Comparison of ENCODE assay signal across 14 cellular contexts in genomic region chr5:181105091-181106025, GRCh38. TPM values are rescaled to one million over a fixed set of nuclear protein-coding genes. Genes with fewer than 3 reads are reported as not detected.
DNase-seq lines count a peak whose midpoint lies in the region; ATAC-seq, FAIRE-seq and TF ChIP-seq lines count a peak whose summit lies in the region.
"Not testable (repeated sequence)": the region's sequence is repeated elsewhere in the genome, so short reads cannot be mapped to it uniquely, and the experiment has no call there.
"Had no signal": no experiment of that assay in that cellular context is flagged by ENCODE, and none has a peak within 500 bp of the region (broad histone marks: within the 10 kb centered on the region; RNA-seq: fewer than 3 reads in every experiment).

No MANE protein-coding gene starts in this region.

- CTCF ChIA-PET in endothelial cell of umbilical vein (lab: Charles Lee) = not testable (repeated sequence)

- H3K36me3 Mint-ChIP-seq in natural killer cell = not testable (repeated sequence)

- H3K27me3 Mint-ChIP-seq in natural killer cell (ENCODE audit: low read depth in 2 of 2) = peaks cover 24 to 40% of the 10 kb centered on the region in 2 donors

- not testable (repeated sequence) for TF ChIP-seq POLR2A in endothelial cell of umbilical vein (IDR thresholded peaks at IDR 0.05; ENCODE audit: low read depth, low read length)

- not testable (repeated sequence) for H3K36me3 ChIP-seq in HUES64 (ENCODE audit: insufficient read depth, low read length); endothelial cell of umbilical vein (ENCODE audit: control insufficient read depth in 2 of 2, extremely low read depth in 1 of 2, insufficient read depth in 2 of 2, low read length in 2 of 2)

- WGBS in HUES64 = 58% methylated on average over 11 of the region's 16 CpGs

- not testable (repeated sequence) for H3K9me1 ChIP-seq in endothelial cell of umbilical vein (replicated peaks; ENCODE audit: control insufficient read depth, extremely low read depth, insufficient read depth, low read length)

- 0 out of 2 replicates have a peak overlapping the region, but pooled peaks have one; percentile 26 for H3K4me3 ChIP-seq in HUES64 (ENCODE audit: low read length)
- H3K4me3 ChIP-seq in endothelial cell of umbilical vein (replicated peaks in 1 of 3; ENCODE audit: insufficient read depth in 1 of 3, low read depth in 1 of 3, low read length in 3 of 3) = not testable (repeated sequence)

- not testable (repeated sequence) for BruUV-seq in endothelial cell of umbilical vein (replicated peaks; lab: Mats Ljungman, UMichigan)

- FAIRE-seq in GM18507 (lab: Jason Lieb, UNC) = peak; percentile 69
- peak; percentile 62 for FAIRE-seq in endothelial cell of umbilical vein (lab: Jason Lieb, UNC)

- not testable (repeated sequence) for H3K4me1 ChIP-seq in HUES64 (ENCODE audit: insufficient read depth, low read length); endothelial cell of umbilical vein (ENCODE audit: control insufficient read depth, extremely low read depth, insufficient read depth, low read length)

- intact Hi-C loops in endothelial cell of umbilical vein (cut with micrococcal nuclease); natural killer cell (cut with micrococcal nuclease): not testable (repeated sequence)

- H3K9me3 ChIP-seq in HUES64 (ENCODE audit: insufficient read depth, low read depth, low read length); endothelial cell of umbilical vein (replicated peaks; ENCODE audit: control insufficient read depth, insufficient read depth, low read length): not testable (repeated sequence)

- peaks cover 21% of the 10 kb centered on the region for H3K27me3 ChIP-seq in HUES64 (ENCODE audit: insufficient read depth, low read length)
- H3K27me3 ChIP-seq in endothelial cell of umbilical vein (ENCODE audit: control insufficient read depth in 2 of 2, insufficient read depth in 2 of 2, low read length in 2 of 2) = not testable (repeated sequence)

- H4K20me1 ChIP-seq in endothelial cell of umbilical vein (replicated peaks; ENCODE audit: control insufficient read depth, extremely low read depth, insufficient read depth, low read length) = not testable (repeated sequence)

- POLR2A ChIA-PET in endothelial cell of umbilical vein (lab: Charles Lee) = not testable (repeated sequence)

- not testable (repeated sequence) for H3K4me1 Mint-ChIP-seq in natural killer cell

- H3K27ac ChIP-seq in HUES64 (ENCODE audit: low read depth, low read length); endothelial cell of umbilical vein (ENCODE audit: insufficient read depth, low read depth, low read length): not testable (repeated sequence)

- dilution Hi-C loops in endothelial cell of umbilical vein (cut with MboI; ENCODE audit: extremely low pct_ligation_motif_present, low sequenced_read_pairs) = not testable (repeated sequence)

- not testable (repeated sequence) for H3K9me3 Mint-ChIP-seq in natural killer cell

- H2AFZ ChIP-seq in endothelial cell of umbilical vein (ENCODE audit: low read depth, low read length) = not testable (repeated sequence)

- H3K4me3 Mint-ChIP-seq in natural killer cell = peak overlapping the region; percentile 1

- H3K9ac ChIP-seq in HUES64 (ENCODE audit: low read depth, low read length); endothelial cell of umbilical vein (replicated peaks; ENCODE audit: extremely low read depth, insufficient read depth, low read length): not testable (repeated sequence)

- H3K79me2 ChIP-seq in endothelial cell of umbilical vein (ENCODE audit: control insufficient read depth, insufficient read depth, low read length) = not testable (repeated sequence)

- not testable (repeated sequence) for H3K4me2 ChIP-seq in endothelial cell of umbilical vein (ENCODE audit: insufficient read depth, low read length)

- not testable (repeated sequence) for TF ChIP-seq CTCF in endothelial cell of umbilical vein (IDR thresholded peaks at IDR 0.05; ENCODE audit: extremely low read depth in 1 of 2, insufficient read depth in 1 of 2, low read depth in 1 of 2, low read length in 2 of 2); natural killer cell (IDR thresholded peaks at IDR 0.05)

- not testable (repeated sequence) for H3K27ac Mint-ChIP-seq in natural killer cell

- not testable (repeated sequence) for ATAC-seq in natural killer cell

- DNase-seq in GM18507 (ENCODE audit: extremely low spot score, insufficient read length, low read depth); endothelial cell of umbilical vein (ENCODE audit: low read depth, low spot score); natural killer cell: not testable (repeated sequence)
- DNase-seq in NOMO-1 treated with dmso at 0.1 percent for 144 hours (lab: John Stamatoyannopoulos, UW; ENCODE audit: unreplicated experiment) = peak; percentile 33
- DNase-seq in SIG-M5 treated with dmso at 0.1 percent for 504 hours (lab: John Stamatoyannopoulos, UW; ENCODE audit: unreplicated experiment) = peak; percentile 20
- peak; percentile 54 for DNase-seq in activated CD8-positive, alpha-beta memory T cell treated with anti-CD3 and anti-CD28 coated beads for 24 hours

RNA-seq across cellular contexts. Expression of gene OR2V1, which starts 25.6 kb away (rescaled TPM):
- not detected for polyA plus RNA-seq in HUES64 (2013, experiment 1 of 2)
- not detected for polyA plus RNA-seq in HUES64 (2013, experiment 2 of 2)
- total RNA-seq in endothelial cell of umbilical vein (not detected in 2 replicates), natural killer cell (not detected)
- not detected in 2 replicates for polyA plus RNA-seq in endothelial cell of umbilical vein
- polyA plus RNA-seq in endothelial cell of umbilical vein (2011; cell fraction: cytosol; rRNA removed) = not detected in 2 replicates
- polyA plus RNA-seq in endothelial cell of umbilical vein (2011; cell fraction: nucleus; rRNA removed) = not detected in 2 replicates
- polyA plus RNA-seq in endothelial cell of umbilical vein (2012) = not detected in 2 replicates
- polyA minus RNA-seq in endothelial cell of umbilical vein = not detected in 2 replicates
- not detected for polyA minus RNA-seq in endothelial cell of umbilical vein (2011; cell fraction: cytosol; rRNA and poly(A)+ RNA removed)
- not detected in 2 replicates for polyA minus RNA-seq in endothelial cell of umbilical vein (2011; cell fraction: nucleus; rRNA and poly(A)+ RNA removed)
- total RNA-seq: Daoy, IMR-90, RPMI7951, SJSA1, T-cell had no signal
- polyA plus RNA-seq: AG04450, BJ, IMR-90 had no signal

RNA-seq across cellular contexts. Expression of gene OR2V2, which starts 42.0 kb away (rescaled TPM):
- polyA plus RNA-seq in HUES64 (2013, experiment 1 of 2) = not detected
- polyA plus RNA-seq in HUES64 (2013, experiment 2 of 2) = not detected
- not detected in 2 replicates for total RNA-seq in endothelial cell of umbilical vein
- polyA plus RNA-seq in endothelial cell of umbilical vein = not detected in 2 replicates
- polyA plus RNA-seq in endothelial cell of umbilical vein (2011; cell fraction: cytosol; rRNA removed) = not detected in 2 replicates
- polyA plus RNA-seq in endothelial cell of umbilical vein (2011; cell fraction: nucleus; rRNA removed) = not detected in 2 replicates
- polyA plus RNA-seq in endothelial cell of umbilical vein (2012) = not detected in 2 replicates
- not detected in 2 replicates for polyA minus RNA-seq in endothelial cell of umbilical vein
- polyA minus RNA-seq in endothelial cell of umbilical vein (2011; cell fraction: cytosol; rRNA and poly(A)+ RNA removed) = not detected
- not detected in 2 replicates for polyA minus RNA-seq in endothelial cell of umbilical vein (2011; cell fraction: nucleus; rRNA and poly(A)+ RNA removed)
- not detected for total RNA-seq in natural killer cell
- total RNA-seq: Daoy, IMR-90, RPMI7951, SJSA1, T-cell had no signal
- polyA plus RNA-seq: AG04450, BJ, IMR-90 had no signal
